15 cellular contexts compared by ENCODE assay signal in the genomic region with DNA sequence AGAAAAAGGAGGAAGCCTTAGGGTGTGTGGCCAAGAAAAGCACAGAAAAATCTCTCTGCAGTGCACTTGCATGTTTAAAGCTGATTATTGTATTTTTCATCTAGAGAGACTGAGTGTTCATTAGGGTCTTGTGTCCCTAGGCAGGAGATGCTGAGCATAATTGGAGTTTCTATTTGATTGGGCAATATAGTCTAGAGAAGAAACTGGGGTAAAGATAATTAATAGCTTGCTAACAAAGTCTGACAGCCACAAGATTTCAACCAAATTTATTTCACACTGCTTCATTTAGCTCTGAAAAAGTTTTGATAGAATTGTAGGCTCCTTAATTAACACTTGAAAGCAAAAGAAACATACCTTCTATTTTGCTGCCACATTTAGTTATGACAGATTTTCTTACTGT. TPM values are rescaled to one million over a fixed set of nuclear protein-coding genes. Genes with fewer than 3 reads are reported as not detected.
DNase-seq lines count a peak whose midpoint lies in the region; ATAC-seq, FAIRE-seq and TF ChIP-seq lines count a peak whose summit lies in the region.
"Had no signal": no experiment of that assay in that cellular context is flagged by ENCODE, and none has a peak within 500 bp of the region (broad histone marks: within the 10 kb centered on the region; RNA-seq: fewer than 3 reads in every experiment).

No MANE protein-coding gene starts in this region.

- no peaks in the 10 kb centered on the region for H3K9me3 Mint-ChIP-seq in activated naive CD8-positive, alpha-beta T cell treated with anti-CD3 and anti-CD28 coated beads, Interleukin-2, amount 50 U/mL, for 24 hours
- H3K9me3 Mint-ChIP-seq: stimulated activated naive B cell treated with anti-CD40 and anti-IgM and Interleukin-4, amounts not matched to agents 10 μg/mL and 1 μg/mL and 100 μg/mL, for 72 hours had no signal

- H3K9ac ChIP-seq in adipocyte (ENCODE audit: low read length) (peak overlapping the region; percentile 5), neural cell (ENCODE audit: low read length) (no peak overlapping the region)

- H2AFZ ChIP-seq in neural cell (ENCODE audit: low read depth, low read length): no peak overlapping the region

- DNase-seq in adipocyte (ENCODE audit: low read depth): peak; percentile 39
- no peak for DNase-seq in fibroblast of the aortic adventitia (ENCODE audit: low read depth)
- no peak for DNase-seq in small intestine
- DNase-seq in activated naive CD8-positive, alpha-beta T cell treated with anti-CD3 and anti-CD28 coated beads, Interleukin-2, amount 50 U/mL, for 24 hours: no peak
- no peak for DNase-seq in left ventricle myocardium superior
- DNase-seq: activated CD4-positive, alpha-beta T cell treated with anti-CD3 and anti-CD28 coated beads, Interleukin-2, amount 50 U/mL, for 4 hours; colonic mucosa; stimulated activated CD4-positive, alpha-beta T cell treated with anti-CD3 and anti-CD28 coated beads, Interleukin-2, amount 100 ng/mL, for 24 hours; stimulated activated naive B cell treated with anti-CD40 and anti-IgM and Interleukin-4, amounts not matched to agents 10 μg/mL and 1 μg/mL and 100 μg/mL, for 72 hours had no signal

- H3K4me3 ChIP-seq in adipocyte (ENCODE audit: low read length) (peak overlapping the region; percentile 49), fibroblast of the aortic adventitia (ENCODE audit: low read depth, low read length) (peak overlapping the region; percentile 26), neural cell (ENCODE audit: low read length) (peak overlapping the region; percentile 66), small intestine (ENCODE audit: low read depth in 1 of 2, low read length in 2 of 2) (peak overlapping the region in 1 of 2 donors; percentile 56)
- H3K4me3 ChIP-seq: colonic mucosa had no signal

- no peaks in the 10 kb centered on the region for H3F3A ChIP-seq in neural cell (ENCODE audit: insufficient read depth, low read length, poor library complexity, severe bottlenecking)

- no peaks in the 10 kb centered on the region for H3K9me3 ChIP-seq in adipocyte (ENCODE audit: control insufficient read depth, low read length)
- H3K9me3 ChIP-seq in neural cell (ENCODE audit: low read length): no peaks in the 10 kb centered on the region
- H3K9me3 ChIP-seq in small intestine (ENCODE audit: control insufficient read depth, low read depth): no peaks in the 10 kb centered on the region
- H3K9me3 ChIP-seq: colonic mucosa had no signal

- H3K4me3 Mint-ChIP-seq in activated naive CD8-positive, alpha-beta T cell treated with anti-CD3 and anti-CD28 coated beads, Interleukin-2, amount 50 U/mL, for 24 hours: no peak overlapping the region
- H3K4me3 Mint-ChIP-seq: stimulated activated naive B cell treated with anti-CD40 and anti-IgM and Interleukin-4, amounts not matched to agents 10 μg/mL and 1 μg/mL and 100 μg/mL, for 72 hours had no signal

- TF ChIP-seq EP300 in neural cell (conservative IDR thresholded peaks at IDR 0.05; ENCODE audit: poor library complexity, severe bottlenecking): no peak

- H3K4me1 ChIP-seq in adipocyte (ENCODE audit: control insufficient read depth, insufficient read depth, low read length) (peaks cover 17% of the 10 kb centered on the region), small intestine (ENCODE audit: control insufficient read depth in 2 of 2, insufficient read depth in 1 of 2, low read depth in 1 of 2, low read length in 1 of 2) (no peaks in the 10 kb centered on the region)
- H3K4me1 ChIP-seq: colonic mucosa had no signal

- no peaks in the 10 kb centered on the region for H4K20me1 ChIP-seq in neural cell (ENCODE audit: insufficient read depth)

- intact Hi-C loops in left ventricle myocardium superior (cut with micrococcal nuclease): no loop called here

- no peak overlapping the region for H3K27ac Mint-ChIP-seq in activated naive CD8-positive, alpha-beta T cell treated with anti-CD3 and anti-CD28 coated beads, Interleukin-2, amount 50 U/mL, for 24 hours
- H3K27ac Mint-ChIP-seq: stimulated activated naive B cell treated with anti-CD40 and anti-IgM and Interleukin-4, amounts not matched to agents 10 μg/mL and 1 μg/mL and 100 μg/mL, for 72 hours had no signal

- H3K27me3 Mint-ChIP-seq in activated naive CD8-positive, alpha-beta T cell treated with anti-CD3 and anti-CD28 coated beads, Interleukin-2, amount 50 U/mL, for 24 hours: no peaks in the 10 kb centered on the region

- H3K27me3 ChIP-seq in adipocyte (replicated peaks; ENCODE audit: control insufficient read depth, insufficient read depth, low read length): no peaks in the 10 kb centered on the region
- no peaks in the 10 kb centered on the region for H3K27me3 ChIP-seq in neural cell (ENCODE audit: insufficient read depth, low read depth, low read length)
- no peaks in the 10 kb centered on the region for H3K27me3 ChIP-seq in small intestine (ENCODE audit: control insufficient read depth in 2 of 2, insufficient read depth in 2 of 2, low read length in 2 of 2)
- H3K27me3 ChIP-seq: colonic mucosa had no signal

- FAIRE-seq in small intestine (lab: Jason Lieb, UNC): no peak
- FAIRE-seq: GM19239, H54 had no signal

- ATAC-seq in HG03469 (IDR thresholded peaks at IDR 0.05; ENCODE audit: unreplicated experiment): no peak
- ATAC-seq in activated naive CD8-positive, alpha-beta T cell treated with anti-CD3 and anti-CD28 coated beads, Interleukin-2, amount 50 U/mL, for 24 hours: no peak
- ATAC-seq in left ventricle myocardium superior: no peak
- ATAC-seq: stimulated activated naive B cell treated with anti-CD40 and anti-IgM and Interleukin-4, amounts not matched to agents 10 μg/mL and 1 μg/mL and 100 μg/mL, for 72 hours had no signal

- H3K4me1 Mint-ChIP-seq in activated naive CD8-positive, alpha-beta T cell treated with anti-CD3 and anti-CD28 coated beads, Interleukin-2, amount 50 U/mL, for 24 hours: no peaks in the 10 kb centered on the region

- H3K36me3 Mint-ChIP-seq in activated naive CD8-positive, alpha-beta T cell treated with anti-CD3 and anti-CD28 coated beads, Interleukin-2, amount 50 U/mL, for 24 hours (ENCODE audit: low read depth): no peaks in the 10 kb centered on the region
- H3K36me3 Mint-ChIP-seq: stimulated activated naive B cell treated with anti-CD40 and anti-IgM and Interleukin-4, amounts not matched to agents 10 μg/mL and 1 μg/mL and 100 μg/mL, for 72 hours had no signal

- no peaks in the 10 kb centered on the region for H3K9me2 ChIP-seq in neural cell (ENCODE audit: insufficient read depth, low read length)

- H3K27ac ChIP-seq in neural cell (ENCODE audit: low read length): no peak overlapping the region
- peak overlapping the region; percentile 4 for H3K27ac ChIP-seq in temporal lobe (ENCODE audit: low read depth, low read length)
- no peak overlapping the region for H3K27ac ChIP-seq in small intestine (ENCODE audit: low read depth in 1 of 2, low read length in 1 of 2)
- H3K27ac ChIP-seq: colonic mucosa had no signal

- no peak for TF ChIP-seq CTCF in fibroblast of the aortic adventitia (IDR thresholded peaks at IDR 0.05; ENCODE audit: insufficient read depth, low read length)
- no peak for TF ChIP-seq CTCF in neural cell (IDR thresholded peaks at IDR 0.05; ENCODE audit: poor library complexity, severe bottlenecking)

- no peak for TF ChIP-seq RAD21 in neural cell (conservative IDR thresholded peaks at IDR 0.05)

- H3K36me3 ChIP-seq in adipocyte (ENCODE audit: control insufficient read depth, insufficient read depth, low read length, severe bottlenecking) (no peaks in the 10 kb centered on the region), neural cell (ENCODE audit: insufficient read depth, low read length) (no peaks in the 10 kb centered on the region), small intestine (ENCODE audit: control insufficient read depth in 2 of 2, insufficient read depth in 2 of 2, low read length in 2 of 2) (no peaks in the 10 kb centered on the region)
- H3K36me3 ChIP-seq: colonic mucosa had no signal

- peak overlapping the region; percentile 39 for H3K4me2 ChIP-seq in neural cell (ENCODE audit: low read length)

- peaks cover 65% of the 10 kb centered on the region for H3K79me2 ChIP-seq in neural cell (replicated peaks; ENCODE audit: insufficient read depth, low read length)

TF ChIP-seq in neural cell, 6 proteins besides CTCF, POLR2A, EP300 and RAD21:
- TF ChIP-seq MXI1 (conservative IDR thresholded peaks at IDR 0.05; ENCODE audit: poor library complexity, severe bottlenecking) (no peak), SMC3 (conservative IDR thresholded peaks at IDR 0.05; ENCODE audit: poor library complexity) (no peak), POLR2AphosphoS5 (IDR thresholded peaks at IDR 0.05) (no peak), EZH2 (IDR thresholded peaks at IDR 0.05; ENCODE audit: borderline replicate concordance, insufficient read depth, low read length, poor library complexity, severe bottlenecking) (no peak), TAF1 (IDR thresholded peaks at IDR 0.05; ENCODE audit: low read depth) (no peak)
- TF ChIP-seq, protein P1, sequence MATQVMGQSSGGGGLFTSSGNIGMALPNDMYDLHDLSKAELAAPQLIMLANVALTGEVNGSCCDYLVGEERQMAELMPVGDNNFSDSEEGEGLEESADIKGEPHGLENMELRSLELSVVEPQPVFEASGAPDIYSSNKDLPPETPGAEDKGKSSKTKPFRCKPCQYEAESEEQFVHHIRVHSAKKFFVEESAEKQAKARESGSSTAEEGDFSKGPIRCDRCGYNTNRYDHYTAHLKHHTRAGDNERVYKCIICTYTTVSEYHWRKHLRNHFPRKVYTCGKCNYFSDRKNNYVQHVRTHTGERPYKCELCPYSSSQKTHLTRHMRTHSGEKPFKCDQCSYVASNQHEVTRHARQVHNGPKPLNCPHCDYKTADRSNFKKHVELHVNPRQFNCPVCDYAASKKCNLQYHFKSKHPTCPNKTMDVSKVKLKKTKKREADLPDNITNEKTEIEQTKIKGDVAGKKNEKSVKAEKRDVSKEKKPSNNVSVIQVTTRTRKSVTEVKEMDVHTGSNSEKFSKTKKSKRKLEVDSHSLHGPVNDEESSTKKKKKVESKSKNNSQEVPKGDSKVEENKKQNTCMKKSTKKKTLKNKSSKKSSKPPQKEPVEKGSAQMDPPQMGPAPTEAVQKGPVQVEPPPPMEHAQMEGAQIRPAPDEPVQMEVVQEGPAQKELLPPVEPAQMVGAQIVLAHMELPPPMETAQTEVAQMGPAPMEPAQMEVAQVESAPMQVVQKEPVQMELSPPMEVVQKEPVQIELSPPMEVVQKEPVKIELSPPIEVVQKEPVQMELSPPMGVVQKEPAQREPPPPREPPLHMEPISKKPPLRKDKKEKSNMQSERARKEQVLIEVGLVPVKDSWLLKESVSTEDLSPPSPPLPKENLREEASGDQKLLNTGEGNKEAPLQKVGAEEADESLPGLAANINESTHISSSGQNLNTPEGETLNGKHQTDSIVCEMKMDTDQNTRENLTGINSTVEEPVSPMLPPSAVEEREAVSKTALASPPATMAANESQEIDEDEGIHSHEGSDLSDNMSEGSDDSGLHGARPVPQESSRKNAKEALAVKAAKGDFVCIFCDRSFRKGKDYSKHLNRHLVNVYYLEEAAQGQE (IDR thresholded peaks at IDR 0.05; ENCODE audit: borderline replicate concordance): no peak

RNA-seq across cellular contexts. Expression of a gene that starts 2.3 kb away (rescaled TPM):
- total RNA-seq in fibroblast of the aortic adventitia (ENCODE audit: low replicate concordance) (0.54 and 5.9 TPM in 2 replicates), temporal lobe (46.0 TPM), left ventricle myocardium superior (1.0 TPM)
- polyA plus RNA-seq in neural cell (3.2 and 3.4 TPM in 2 replicates), small intestine (1 to 10 TPM; 2.9 to 3.8 (median 2.9) TPM)
- 13.4 and 16.4 TPM in 2 replicates for polyA minus RNA-seq in neural cell
- total RNA-seq: T-helper 1 cell treated with Interleukin-12 subunit alpha and Interleukin-12 subunit beta and Interleukin-4 antibody, amounts not matched to agents 30 ng/mL and 1 ng/mL, for 36 hours had no signal
